Comparison of ENCODE assay signal across 25 cellular contexts in genomic region chr9:8349369-8349768, GRCh38.
DNase-seq lines count a peak whose midpoint lies in the region; ATAC-seq and TF ChIP-seq lines count a peak whose summit lies in the region.
"Had no signal": no experiment of that assay in that cellular context is flagged by ENCODE, and none has a peak within 500 bp of the region (broad histone marks: within the 10 kb centered on the region; RNA-seq: fewer than 3 reads in every experiment).

No MANE protein-coding gene starts in this region.

- no peaks in the 10 kb centered on the region for H3K27me3 Mint-ChIP-seq in GM23338 (ENCODE audit: insufficient read depth, low read depth, poor library complexity)

- peak overlapping the region; percentile 9; the same call in 1 of the 2 replicates for H3K27ac Mint-ChIP-seq in GM23338
- H3K27ac Mint-ChIP-seq: H9, HFFc6 had no signal

- no peak for DNase-seq in GM23338 (ENCODE audit: low spot score)
- DNase-seq in NCI-H226 = peak; percentile 13
- peak; percentile 47 for DNase-seq in fibroblast of the aortic adventitia (ENCODE audit: low read depth)
- no peak for DNase-seq in smooth muscle cell (lab: John Stamatoyannopoulos, UW; ENCODE audit: unreplicated experiment)
- DNase-seq in NCI-H510A treated with DMSO at 0.1 percent for 48 hours (lab: John Stamatoyannopoulos, UW) = no peak
- no peak for DNase-seq in mesenteric fat pad (ENCODE audit: low spot score)
- DNase-seq: DMS53; EL; GF-D8; H9; HFFc6; KBM-7; MM.1S; NCI-H1048; NCI-H1417 treated with DMSO at 0.1 percent for 48 hours; NCI-H187 treated with DMSO at 0.1 percent for 48 hours; NCI-H2107; NCI-H2227 treated with DMSO at 0.1 percent for 48 hours; NCI-H524; NCI-H774; NK-92 treated with Interleukin-12 subunit alpha and Interleukin-12 subunit beta, amount 100 ng/mL, for 24 hours; SIG-M5 had no signal

- no peaks in the 10 kb centered on the region for H3K9me3 Mint-ChIP-seq in GM23338
- H3K9me3 Mint-ChIP-seq: H9 had no signal

- no peak overlapping the region for H3K4me2 ChIP-seq in GM23338
- peak overlapping the region; percentile 26 for H3K4me2 ChIP-seq in smooth muscle cell

- H3K4me3 ChIP-seq in GM23338 = no peak overlapping the region
- H3K4me3 ChIP-seq in fibroblast of the aortic adventitia (ENCODE audit: low read depth, low read length) = no peak overlapping the region
- no peak overlapping the region for H3K4me3 ChIP-seq in smooth muscle cell

- H3K79me2 ChIP-seq in GM23338 (replicated peaks; ENCODE audit: insufficient read depth) (no peaks in the 10 kb centered on the region), smooth muscle cell (ENCODE audit: low read depth) (no peaks in the 10 kb centered on the region)

- no peaks in the 10 kb centered on the region for H3K36me3 Mint-ChIP-seq in GM23338 (ENCODE audit: low read depth)

- ATAC-seq in GM23338 = no peak
- no peak for ATAC-seq in HG03460 (IDR thresholded peaks at IDR 0.05; ENCODE audit: unreplicated experiment)

- no peak overlapping the region for H2AFZ ChIP-seq in GM23338
- no peak overlapping the region for H2AFZ ChIP-seq in smooth muscle cell (ENCODE audit: low read depth)

- H3K27ac ChIP-seq in GM23338 (ENCODE audit: low read depth) = no peak overlapping the region
- H3K27ac ChIP-seq in smooth muscle cell (ENCODE audit: low read depth) = no peak overlapping the region
- H3K27ac ChIP-seq: C4-2B, RWPE1 had no signal

- H3K9me3 ChIP-seq in smooth muscle cell (replicated peaks; ENCODE audit: low read depth) = no peaks in the 10 kb centered on the region

- TF ChIP-seq CTCF in GM23338 (conservative IDR thresholded peaks at IDR 0.05; ENCODE audit: low read depth in 2 of 2) (no peak), fibroblast of the aortic adventitia (IDR thresholded peaks at IDR 0.05; ENCODE audit: insufficient read depth, low read length) (no peak), smooth muscle cell (IDR thresholded peaks at IDR 0.05; ENCODE audit: borderline replicate concordance, insufficient read depth, poor library complexity, severe bottlenecking) (no peak)

- H3K27me3 ChIP-seq in GM23338 (ENCODE audit: insufficient read depth) = no peaks in the 10 kb centered on the region
- no peaks in the 10 kb centered on the region for H3K27me3 ChIP-seq in smooth muscle cell (ENCODE audit: low read depth)

- no peaks in the 10 kb centered on the region for H3K36me3 ChIP-seq in GM23338 (ENCODE audit: insufficient read depth)
- no peaks in the 10 kb centered on the region for H3K36me3 ChIP-seq in smooth muscle cell (ENCODE audit: low read depth)

- no peak overlapping the region for H3K4me3 Mint-ChIP-seq in GM23338
- H3K4me3 Mint-ChIP-seq: H9, HFFc6 had no signal

- H3K9me2 ChIP-seq in GM23338 (ENCODE audit: insufficient read depth) = no peaks in the 10 kb centered on the region

- no peaks in the 10 kb centered on the region for H3F3A ChIP-seq in GM23338 (replicated peaks; ENCODE audit: low read depth)
- no peaks in the 10 kb centered on the region for H3F3A ChIP-seq in smooth muscle cell (ENCODE audit: low read depth)

- H3K4me1 ChIP-seq in GM23338 (ENCODE audit: insufficient read depth) (no peaks in the 10 kb centered on the region), smooth muscle cell (ENCODE audit: low read depth) (no peaks in the 10 kb centered on the region)

- no peaks in the 10 kb centered on the region for H3K4me1 Mint-ChIP-seq in GM23338
- H3K4me1 Mint-ChIP-seq: H9 had no signal

- WGBS in smooth muscle cell (ENCODE audit: low lambda C conversion rate) = 43% methylated on average over 2 of the region's 2 CpGs

- H4K20me1 ChIP-seq in GM23338 (replicated peaks; ENCODE audit: insufficient read depth) (no peaks in the 10 kb centered on the region), smooth muscle cell (ENCODE audit: low read depth) (no peaks in the 10 kb centered on the region)

- H3K9ac ChIP-seq in smooth muscle cell (ENCODE audit: low read depth) = no peak overlapping the region

TF ChIP-seq in GM23338, 12 proteins besides CTCF, POLR2A, EP300 and RAD21 (continues in another document):
- TF ChIP-seq ZNF462 (CRISPR knock-in tag; IDR thresholded peaks at IDR 0.05) (no peak), NANOG (IDR thresholded peaks at IDR 0.05; ENCODE audit: borderline replicate concordance) (no peak), STAT1 (IDR thresholded peaks at IDR 0.05; ENCODE audit: unreplicated experiment) (no peak), ZNF331 (CRISPR knock-in tag; IDR thresholded peaks at IDR 0.05; ENCODE audit: low read depth) (no peak), JUNB (IDR thresholded peaks at IDR 0.05; ENCODE audit: unreplicated experiment) (no peak), EZH2 (IDR thresholded peaks at IDR 0.05; ENCODE audit: low read depth, unreplicated experiment) (no peak), EZH2phosphoT487 (IDR thresholded peaks at IDR 0.05; ENCODE audit: unreplicated experiment) (no peak), POLR2AphosphoS5 (IDR thresholded peaks at IDR 0.05; ENCODE audit: low read depth) (no peak), ETS1 (IDR thresholded peaks at IDR 0.05) (no peak)

Comparison
In these comparisons a context has a peak if more than half of its experiments do, and no peak if none do; other contexts are left out.
1. DNase-seq: peak in NCI-H226 (single experiment) and fibroblast of the aortic adventitia (single experiment); none in GM23338 (single experiment), smooth muscle cell (single experiment), NCI-H510A treated with DMSO at 0.1 percent for 48 hours (single experiment) and mesenteric fat pad (single experiment).